Comparison of ENCODE assay signal across 32 cellular contexts in the genomic region with DNA sequence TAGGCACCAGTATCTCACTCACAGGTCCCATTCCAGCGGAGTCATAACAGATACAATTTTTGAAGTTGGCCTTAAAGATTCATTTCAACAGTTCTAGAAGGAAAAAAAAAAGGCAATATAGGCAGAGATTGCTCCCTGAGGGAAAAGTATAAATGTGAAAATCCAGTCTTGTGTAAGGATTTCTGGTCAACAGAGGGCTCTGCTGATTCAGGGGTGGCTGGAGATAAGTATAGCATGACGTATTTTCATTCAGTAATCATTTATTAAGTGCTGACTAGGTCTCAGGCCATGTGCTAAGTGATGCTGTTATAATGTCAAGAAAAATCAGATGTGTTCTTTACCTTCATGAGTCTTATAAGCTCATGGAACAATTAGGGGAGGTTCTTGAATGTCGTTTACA.
DNase-seq lines count a peak whose midpoint lies in the region; ATAC-seq, FAIRE-seq and TF ChIP-seq lines count a peak whose summit lies in the region.
"Had no signal": no experiment of that assay in that cellular context is flagged by ENCODE, and none has a peak within 500 bp of the region (broad histone marks: within the 10 kb centered on the region; RNA-seq: fewer than 3 reads in every experiment).

No MANE protein-coding gene starts in this region.

- peak; percentile 16 for FAIRE-seq in GM12891 (lab: Jason Lieb, UNC)
- FAIRE-seq: colon, frontal cortex had no signal

- H3K9me2 ChIP-seq in PC-3 (replicated peaks; ENCODE audit: low read length): no peaks in the 10 kb centered on the region

- POLR2A ChIA-PET in PC-3 (lab: Charles Lee; ENCODE audit: unreplicated experiment): no interaction called here
- POLR2A ChIA-PET in T-cell (lab: Charles Lee): interaction anchor here in 1 of 2 donors (0.6 kb wide), 1 partner anchor 38 kb away, joined by 4 read pairs; no protein-coding TSS in a partner anchor

- no peaks in the 10 kb centered on the region for H3K9me3 ChIP-seq in PC-3 (ENCODE audit: low read length)
- no peaks in the 10 kb centered on the region for H3K9me3 ChIP-seq in right atrium auricular region
- no peaks in the 10 kb centered on the region for H3K9me3 ChIP-seq in body of pancreas
- H3K9me3 ChIP-seq: adrenal gland, Caco-2, transverse colon had no signal

- ATAC-seq in PC-3: no peak
- no peak for ATAC-seq in body of pancreas
- no peak for ATAC-seq in T-cell (replicated peaks in 1 of 4)
- ATAC-seq: activated CD8-positive, alpha-beta T cell treated with anti-CD3 and anti-CD28 coated beads for 36 hours; left cardiac atrium; stimulated activated effector memory CD8-positive, alpha-beta T cell treated with anti-CD3 and anti-CD28 coated beads, Interleukin-12 subunit alpha, Interleukin-12 subunit beta, amount 100 ng/mL, for 72 hours had no signal

- H3K27me3 ChIP-seq in PC-3 (ENCODE audit: low read length) (no peaks in the 10 kb centered on the region), right atrium auricular region (no peaks in the 10 kb centered on the region), body of pancreas (no peaks in the 10 kb centered on the region)
- H3K27me3 ChIP-seq: adrenal gland, transverse colon had no signal

- no peaks in the 10 kb centered on the region for H3K36me3 Mint-ChIP-seq in T-cell
- H3K36me3 Mint-ChIP-seq: stimulated activated effector memory CD8-positive, alpha-beta T cell treated with anti-CD3 and anti-CD28 coated beads, Interleukin-12 subunit alpha, Interleukin-12 subunit beta, amount 100 ng/mL, for 72 hours had no signal

- TF ChIP-seq POLR2A in GM12891 (IDR thresholded peaks at IDR 0.05; ENCODE audit: low read depth, low read length): no peak
- no peak for TF ChIP-seq POLR2A in body of pancreas (IDR thresholded peaks at IDR 0.05)

- H3K36me3 ChIP-seq in PC-3 (ENCODE audit: low read depth, low read length) (no peaks in the 10 kb centered on the region), right atrium auricular region (no peaks in the 10 kb centered on the region), body of pancreas (replicated peaks in 1 of 2; ENCODE audit: insufficient read depth in 1 of 2, low read depth in 2 of 2) (no peaks in the 10 kb centered on the region)
- H3K36me3 ChIP-seq: adrenal gland, transverse colon had no signal

- no peaks in the 10 kb centered on the region for H3K79me2 ChIP-seq in PC-3 (ENCODE audit: low read length)

- no TSS peak for BruUV-seq in PC-3 (replicated peaks; lab: Mats Ljungman, UMichigan)

- no peaks in the 10 kb centered on the region for H4K20me1 ChIP-seq in PC-3 (ENCODE audit: low read length)

- H3K4me1 Mint-ChIP-seq in T-cell: no peaks in the 10 kb centered on the region
- H3K4me1 Mint-ChIP-seq: nephron; stimulated activated effector memory CD8-positive, alpha-beta T cell treated with anti-CD3 and anti-CD28 coated beads, Interleukin-12 subunit alpha, Interleukin-12 subunit beta, amount 100 ng/mL, for 72 hours had no signal

- no peak for DNase-seq in GM12891 (ENCODE audit: insufficient read length, low spot score)
- no peak for DNase-seq in PC-3
- peak; percentile 63 for DNase-seq in choroid plexus epithelial cell (ENCODE audit: low read depth)
- peak; percentile 48 for DNase-seq in kidney tubule cell (ENCODE audit: low spot score)
- DNase-seq in right atrium auricular region (ENCODE audit: low spot score): no peak
- DNase-seq in body of pancreas: no peak
- DNase-seq in T-cell: no peak
- no peak for DNase-seq in mesenteric fat pad (ENCODE audit: low spot score)
- DNase-seq: activated CD4-positive, alpha-beta T cell treated with anti-CD3 and anti-CD28 coated beads for 1 hour; activated CD8-positive, alpha-beta memory T cell treated with anti-CD3 and anti-CD28 coated beads, Interleukin-2, amount 50 U/mL, for 48 hours; activated CD8-positive, alpha-beta T cell treated with anti-CD3 and anti-CD28 coated beads for 36 hours; activated naive CD4-positive, alpha-beta T cell treated with anti-CD3 and anti-CD28 coated beads for 36 hours; adrenal gland; Caco-2; erythroblast; H9; Kasumi-1; left cardiac atrium; mammary epithelial cell; NCI-H1417; NCI-H2029; NCI-H2227 treated with DMSO at 0.1 percent for 48 hours; NCI-H69; stimulated activated CD4-positive, alpha-beta T cell treated with anti-CD3 and anti-CD28 coated beads, Interleukin-15, amount 100 ng/mL, for 24 hours; transverse colon had no signal

- H3K4me3 ChIP-seq in PC-3 (ENCODE audit: low read length) (no peak overlapping the region), choroid plexus epithelial cell (ENCODE audit: low read depth, low read length) (no peak overlapping the region), right atrium auricular region (no peak overlapping the region), body of pancreas (no peak overlapping the region)
- H3K4me3 ChIP-seq: adrenal gland, SK-N-MC, transverse colon had no signal

- no peaks in the 10 kb centered on the region for H3K27me3 Mint-ChIP-seq in T-cell

- H3K27ac Mint-ChIP-seq in T-cell: no peak overlapping the region
- H3K27ac Mint-ChIP-seq: activated CD8-positive, alpha-beta T cell treated with anti-CD3 and anti-CD28 coated beads for 36 hours; activated naive CD4-positive, alpha-beta T cell treated with anti-CD3 and anti-CD28 coated beads for 36 hours; activated T-helper 1 cell treated with anti-CD3 and anti-CD28 coated beads, Interleukin-12 subunit alpha, Interleukin-12 subunit beta, Interleukin-2, Interleukin-4 antibody, amounts not matched to agents 30 ng/mL and 10 ng/mL and 1 ng/mL, durations not matched to agents 14 hours and 24 hours and 36 hours; H9; nephron; stimulated activated effector memory CD8-positive, alpha-beta T cell treated with anti-CD3 and anti-CD28 coated beads, Interleukin-12 subunit alpha, Interleukin-12 subunit beta, amount 100 ng/mL, for 72 hours had no signal

- H3K4me2 ChIP-seq in PC-3 (ENCODE audit: low read length): no peak overlapping the region

- H3K4me1 ChIP-seq in PC-3 (ENCODE audit: insufficient read depth, low read length): peaks cover 10% of the 10 kb centered on the region
- no peaks in the 10 kb centered on the region for H3K4me1 ChIP-seq in right atrium auricular region
- H3K4me1 ChIP-seq in body of pancreas: no peaks in the 10 kb centered on the region
- H3K4me1 ChIP-seq: adrenal gland, Caco-2, transverse colon had no signal

- H3K9me3 Mint-ChIP-seq in T-cell: peaks cover 3% of the 10 kb centered on the region in 3 donors
- H3K9me3 Mint-ChIP-seq: activated naive CD4-positive, alpha-beta T cell treated with anti-CD3 and anti-CD28 coated beads for 36 hours; activated T-helper 1 cell treated with anti-CD3 and anti-CD28 coated beads, Interleukin-12 subunit alpha, Interleukin-12 subunit beta, Interleukin-2, Interleukin-4 antibody, amounts not matched to agents 30 ng/mL and 10 ng/mL and 1 ng/mL, durations not matched to agents 14 hours and 24 hours and 36 hours; nephron; stimulated activated effector memory CD8-positive, alpha-beta T cell treated with anti-CD3 and anti-CD28 coated beads, Interleukin-12 subunit alpha, Interleukin-12 subunit beta, amount 100 ng/mL, for 72 hours had no signal

- no peaks in the 10 kb centered on the region for H3F3A ChIP-seq in PC-3 (ENCODE audit: low read length, unreplicated experiment)

- no peak overlapping the region for H3K9ac ChIP-seq in PC-3 (ENCODE audit: low read length)

- peak; percentile 37; the same call in 1 of the 2 replicates for TF ChIP-seq CTCF in PC-3 (conservative IDR thresholded peaks at IDR 0.05; ENCODE audit: low read depth, low read length)
- peak; percentile 48 for TF ChIP-seq CTCF in choroid plexus epithelial cell (conservative IDR thresholded peaks at IDR 0.05; ENCODE audit: low read depth, low read length)
- TF ChIP-seq CTCF in right atrium auricular region (IDR thresholded peaks at IDR 0.05): no peak
- TF ChIP-seq CTCF in body of pancreas (IDR thresholded peaks at IDR 0.05): peak in 1 of 7 experiments; percentile 5

- WGBS in body of pancreas, 2 donors: 46 to 60% methylated on average over 3 of the region's 3 CpGs

- no peak overlapping the region for H2AFZ ChIP-seq in PC-3 (ENCODE audit: low read length)

- H3K4me3 Mint-ChIP-seq in T-cell: no peak overlapping the region
- H3K4me3 Mint-ChIP-seq: activated CD8-positive, alpha-beta T cell treated with anti-CD3 and anti-CD28 coated beads for 36 hours; activated naive CD4-positive, alpha-beta T cell treated with anti-CD3 and anti-CD28 coated beads for 36 hours; activated T-helper 1 cell treated with anti-CD3 and anti-CD28 coated beads, Interleukin-12 subunit alpha, Interleukin-12 subunit beta, Interleukin-2, Interleukin-4 antibody, amounts not matched to agents 30 ng/mL and 10 ng/mL and 1 ng/mL, durations not matched to agents 14 hours and 24 hours and 36 hours; H9; nephron; stimulated activated effector memory CD8-positive, alpha-beta T cell treated with anti-CD3 and anti-CD28 coated beads, Interleukin-12 subunit alpha, Interleukin-12 subunit beta, amount 100 ng/mL, for 72 hours had no signal

- CTCF ChIA-PET in PC-3 (lab: Charles Lee) (no interaction called here), T-cell (lab: Charles Lee) (no interaction called here)

- intact Hi-C loops in PC-3 (cut with micrococcal nuclease): no loop called here
- intact Hi-C loops in body of pancreas (cut with DNase I): no loop called here

- H3K27ac ChIP-seq in PC-3 (ENCODE audit: low read length) (no peak overlapping the region), right atrium auricular region (no peak overlapping the region), body of pancreas (no peak overlapping the region)
- H3K27ac ChIP-seq: adrenal gland, C4-2B, SK-N-MC, transverse colon had no signal

TF ChIP-seq in GM12891, 5 proteins besides CTCF, POLR2A, EP300 and RAD21:
- no peak for TF ChIP-seq PAX5 (IDR thresholded peaks at IDR 0.05; ENCODE audit: insufficient read depth, low read length, severe bottlenecking)
- TF ChIP-seq SPI1 (IDR thresholded peaks at IDR 0.05; ENCODE audit: low read depth, low read length): no peak
- TF ChIP-seq POU2F2 (IDR thresholded peaks at IDR 0.05; ENCODE audit: low read depth, low read length): no peak
- no peak for TF ChIP-seq TAF1 (IDR thresholded peaks at IDR 0.05; ENCODE audit: low read depth, low read length)
- TF ChIP-seq POLR2AphosphoS5 (IDR thresholded peaks at IDR 0.05; ENCODE audit: low read depth, low read length): no peak

Comparison
In these comparisons a context has a peak if more than half of its experiments do, and no peak if none do; other contexts are left out.
1. DNase-seq: peak in choroid plexus epithelial cell (single experiment) and kidney tubule cell (single experiment); none in GM12891 (single experiment), PC-3 (single experiment), right atrium auricular region (single experiment), body of pancreas (0 of 4), T-cell (0 of 34) and mesenteric fat pad (single experiment).
2. CTCF ChIP-seq: peak in PC-3 (single experiment) and choroid plexus epithelial cell (single experiment); none in right atrium auricular region (0 of 2).